ENCODE assay signal across 35 cellular contexts in the genomic region with DNA sequence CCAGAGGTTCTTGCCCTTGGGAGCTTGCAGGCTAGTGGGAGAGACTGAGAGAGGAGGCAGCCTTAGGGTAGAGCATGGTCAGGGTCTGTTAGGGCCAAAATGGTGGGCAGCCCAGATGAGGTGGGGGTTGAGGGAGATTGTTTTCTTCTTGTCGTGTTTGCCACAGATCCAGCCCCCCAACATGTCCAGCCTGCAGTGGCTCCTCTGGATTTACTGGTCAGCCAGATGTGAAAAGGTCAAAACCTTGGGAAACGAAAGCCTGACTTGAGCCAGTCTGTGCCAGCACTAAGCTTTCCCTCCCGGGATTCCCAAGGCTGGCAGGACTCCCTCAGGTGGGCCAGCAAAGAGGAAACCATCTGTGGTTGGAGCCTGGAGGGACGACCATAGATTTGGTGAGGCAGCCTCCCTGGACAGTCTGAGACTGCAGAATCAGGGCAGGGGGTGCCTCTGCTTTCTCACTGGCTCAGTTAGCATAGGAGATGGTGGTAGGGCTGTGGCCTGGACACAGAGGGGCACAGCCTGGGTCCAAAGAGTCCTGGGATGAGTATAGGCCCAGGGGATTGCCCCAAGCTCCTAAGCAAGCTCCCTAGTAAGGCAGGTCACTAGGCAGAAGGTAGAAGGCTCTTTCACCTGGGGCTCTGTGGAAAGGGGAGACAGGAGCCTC. TPM values are rescaled to one million over a fixed set of nuclear protein-coding genes. Genes with fewer than 3 reads are reported as not detected.
"Had no signal": no experiment of that assay in that cellular context is flagged by ENCODE, and none has a peak within 500 bp of the region (broad histone marks: within the 10 kb centered on the region; RNA-seq: fewer than 3 reads in every experiment).

No MANE protein-coding gene starts in this region.

- H3K4me1 Mint-ChIP-seq: mesothelial cell of epicardium, naive B cell, nephron, neural progenitor cell had no signal

- H3K4me3 Mint-ChIP-seq: mesothelial cell of epicardium; naive B cell; nephron; neural progenitor cell; stimulated activated naive CD8-positive, alpha-beta T cell treated with anti-CD3 and anti-CD28 coated beads, Interleukin-15, Interleukin-2, amounts not matched to agents 100 ng/mL and 50 ng/mL, for 24 hours; type B pancreatic cell had no signal

- H3K9me3 Mint-ChIP-seq: type B pancreatic cell had no signal

- H3K4me1 ChIP-seq: heart right ventricle, left ventricle myocardium inferior, neural progenitor cell, right atrium auricular region, right lobe of liver, suprapubic skin, tibial nerve, uterus had no signal

- H3K36me3 ChIP-seq: heart right ventricle, left ventricle myocardium inferior, neural progenitor cell, ovary, right atrium auricular region, right lobe of liver, suprapubic skin, tibial nerve, uterus had no signal

- H3K4me3 ChIP-seq: heart right ventricle, hepatocyte, left ventricle myocardium inferior, lung, neural progenitor cell, ovary, right atrium auricular region, right lobe of liver, smooth muscle cell, suprapubic skin, tibial nerve, uterus had no signal

- ATAC-seq: heart right ventricle, right lobe of liver had no signal

- DNase-seq: heart right ventricle; islet precursor cell; left ventricle myocardium inferior; mesendoderm; naive B cell; ovary; right lobe of liver; stimulated activated CD4-positive, alpha-beta T cell treated with anti-CD3 and anti-CD28 coated beads, Interleukin-1b, Interleukin-23, amount 100 ng/mL, for 48 hours; stimulated activated CD4-positive, alpha-beta T cell treated with anti-CD3 and anti-CD28 coated beads, Interleukin-2, amount 100 ng/mL, for 48 hours; stimulated activated CD4-positive, alpha-beta T cell treated with anti-CD3 and anti-CD28 coated beads, Interleukin-4, amount 100 ng/mL, for 4 hours; stimulated activated CD8-positive, alpha-beta memory T cell treated with anti-CD3 and anti-CD28 coated beads, Interleukin-4, amount 100 ng/mL, for 48 hours; stimulated activated naive CD4-positive, alpha-beta T cell; uterus had no signal

- H3K27me3 ChIP-seq: neural progenitor cell, ovary, right atrium auricular region, right lobe of liver, tibial nerve, uterus had no signal

- H3K27ac Mint-ChIP-seq: mesothelial cell of epicardium; naive B cell; nephron; neural progenitor cell; progenitor cell of endocrine pancreas; stimulated activated naive CD8-positive, alpha-beta T cell treated with anti-CD3 and anti-CD28 coated beads, Interleukin-15, Interleukin-2, amounts not matched to agents 100 ng/mL and 50 ng/mL, for 24 hours; type B pancreatic cell had no signal

- H3K36me3 Mint-ChIP-seq: mesothelial cell of epicardium, naive B cell, neural progenitor cell, type B pancreatic cell had no signal

- H3K27ac ChIP-seq: heart right ventricle, hepatocyte, left ventricle myocardium inferior, neural progenitor cell, ovary, right atrium auricular region, right lobe of liver, suprapubic skin, tibial nerve, uterus had no signal

- H3K9me3 ChIP-seq: ovary, right lobe of liver, uterus had no signal

RNA-seq across cellular contexts. Expression of a gene that starts 51.2 kb away (rescaled TPM):
- total RNA-seq: heart right ventricle, hepatocyte, kidney epithelial cell, left ventricle myocardium inferior, lower leg skin, lung, mesothelial cell of epicardium, mononuclear cell, omental fat pad, ovary, progenitor cell of endocrine pancreas, pulmonary artery endothelial cell, renal cortical epithelial cell, right atrium auricular region, right lobe of liver, skeletal muscle tissue, smooth muscle cell, subcutaneous adipose tissue, suprapubic skin, tibial nerve, ureter, uterus had no signal
- polyA plus RNA-seq: heart right ventricle, hepatocyte, lung, ovary, smooth muscle cell, thymus had no signal
